18 cellular contexts compared by ENCODE assay signal in the genomic region with DNA sequence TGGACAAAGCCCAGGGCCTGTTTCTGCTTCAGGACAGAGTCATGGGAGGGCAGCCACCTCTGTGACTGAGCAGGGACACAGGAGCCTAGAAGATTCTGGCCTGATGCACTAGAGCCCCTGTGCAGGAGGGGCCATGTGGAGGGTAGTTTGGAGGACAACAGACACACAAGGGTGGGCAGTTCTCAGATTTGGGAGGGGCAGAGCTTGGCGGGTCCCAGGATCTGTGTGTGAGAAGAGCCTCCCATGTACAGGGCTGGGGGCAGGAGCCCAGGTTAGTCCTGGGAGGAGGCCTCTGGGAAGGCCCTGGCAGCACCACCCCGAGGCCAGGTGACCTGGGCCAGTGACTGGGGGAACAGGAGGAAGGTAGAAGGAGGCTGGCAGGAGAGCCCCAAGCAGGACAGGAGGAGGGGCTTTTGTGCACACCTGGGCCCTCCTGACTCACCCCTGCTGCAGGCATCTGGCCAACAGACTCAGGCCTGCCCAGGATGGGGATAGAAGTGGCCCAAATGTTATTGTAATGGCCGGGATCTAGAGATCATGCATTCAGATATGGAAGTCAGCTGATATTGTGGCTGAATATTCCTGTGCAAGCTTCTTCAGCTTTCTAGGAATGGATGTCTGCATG. TPM values are rescaled to one million over a fixed set of nuclear protein-coding genes. Genes with fewer than 3 reads are reported as not detected.
DNase-seq lines count a peak whose midpoint lies in the region; ATAC-seq and TF ChIP-seq lines count a peak whose summit lies in the region.
"Had no signal": no experiment of that assay in that cellular context is flagged by ENCODE, and none has a peak within 500 bp of the region (broad histone marks: within the 10 kb centered on the region; RNA-seq: fewer than 3 reads in every experiment).

No MANE protein-coding gene starts in this region.

- peaks cover 6% of the 10 kb centered on the region for H3K4me1 ChIP-seq in parathyroid adenoma

- H3K36me3 Mint-ChIP-seq in activated CD8-positive, alpha-beta memory T cell treated with anti-CD3 and anti-CD28 coated beads, Interleukin-2, amount 10 ng/mL, durations not matched to agents 7 days and 5 days, result no peaks in the 10 kb centered on the region
- peaks cover 5% of the 10 kb centered on the region for H3K36me3 Mint-ChIP-seq in chondrocyte (ENCODE audit: low read depth)
- no peaks in the 10 kb centered on the region for H3K36me3 Mint-ChIP-seq in activated T-helper 2 cell treated with anti-CD3 and anti-CD28 coated beads, Interferon-gamma antibody, Interleukin-2, Interleukin-4, amounts not matched to agents 10 μg/mL and 5 μg/mL and 100 μg/mL, durations not matched to agents 14 hours and 24 hours and 36 hours (ENCODE audit: low read depth)
- no peaks in the 10 kb centered on the region for H3K36me3 Mint-ChIP-seq in T-helper 2 cell treated with Interferon-gamma antibody and Interleukin-4, amounts not matched to agents 5 μg/mL and 100 μg/mL, for 36 hours (ENCODE audit: low read depth)

- no peak for DNase-seq in activated CD8-positive, alpha-beta memory T cell treated with anti-CD3 and anti-CD28 coated beads, Interleukin-2, amount 10 ng/mL, durations not matched to agents 7 days and 5 days
- no peak for DNase-seq in activated CD8-positive, alpha-beta memory T cell treated with anti-CD3 and anti-CD28 coated beads, Interleukin-2, amount 50 U/mL, for 4 hours
- DNase-seq in NAMALWA (ENCODE audit: low spot score) (peak; percentile 12), chondrocyte (ENCODE audit: low spot score) (no peak), SKM-1 treated with dmso at 0.1 percent for 144 hours (lab: John Stamatoyannopoulos, UW; ENCODE audit: unreplicated experiment) (no peak)
- no peak for DNase-seq in activated T-helper 2 cell treated with anti-CD3 and anti-CD28 coated beads, Interferon-gamma antibody, Interleukin-2, Interleukin-4, amounts not matched to agents 10 μg/mL and 5 μg/mL and 100 μg/mL, durations not matched to agents 14 hours and 24 hours and 36 hours (ENCODE audit: low spot score)
- no peak for DNase-seq in T-helper 2 cell treated with Interferon-gamma antibody and Interleukin-4, amounts not matched to agents 5 μg/mL and 100 μg/mL, for 36 hours (ENCODE audit: low spot score)
- DNase-seq: COR-L47, kidney had no signal

- no peaks in the 10 kb centered on the region for H3K9me3 Mint-ChIP-seq in activated CD8-positive, alpha-beta memory T cell treated with anti-CD3 and anti-CD28 coated beads, Interleukin-2, amount 10 ng/mL, durations not matched to agents 7 days and 5 days (ENCODE audit: low read depth)
- H3K9me3 Mint-ChIP-seq in chondrocyte (ENCODE audit: low read depth), result no peaks in the 10 kb centered on the region
- no peaks in the 10 kb centered on the region for H3K9me3 Mint-ChIP-seq in activated T-helper 2 cell treated with anti-CD3 and anti-CD28 coated beads, Interferon-gamma antibody, Interleukin-2, Interleukin-4, amounts not matched to agents 10 μg/mL and 5 μg/mL and 100 μg/mL, durations not matched to agents 14 hours and 24 hours and 36 hours
- H3K9me3 Mint-ChIP-seq in T-helper 2 cell treated with Interferon-gamma antibody and Interleukin-4, amounts not matched to agents 5 μg/mL and 100 μg/mL, for 36 hours, result no peaks in the 10 kb centered on the region
- H3K9me3 Mint-ChIP-seq: activated naive CD8-positive, alpha-beta T cell treated with anti-CD3 and anti-CD28 coated beads, Interleukin-2, amount 50 U/mL, for 24 hours had no signal

- H3K27me3 ChIP-seq in parathyroid adenoma (ENCODE audit: control insufficient read depth, insufficient read depth, low read length), result no peaks in the 10 kb centered on the region

- no peaks in the 10 kb centered on the region for H3K36me3 ChIP-seq in parathyroid adenoma (ENCODE audit: control insufficient read depth, insufficient read depth, low read length)
- H3K36me3 ChIP-seq: tibial nerve, WERI-Rb-1 had no signal

- no peak overlapping the region for H3K27ac ChIP-seq in parathyroid adenoma

- TF ChIP-seq CTCF in chondrocyte (IDR thresholded peaks at IDR 0.05) (no peak), parathyroid adenoma (IDR thresholded peaks at IDR 0.05) (no peak)

- intact Hi-C loops in activated T-helper 2 cell treated with anti-CD3 and anti-CD28 coated beads, Interferon-gamma antibody, Interleukin-2, Interleukin-4, amounts not matched to agents 10 μg/mL and 5 μg/mL and 100 μg/mL, durations not matched to agents 14 hours and 24 hours and 36 hours (cut with micrococcal nuclease), result no loop called here

- H3K4me1 Mint-ChIP-seq in activated CD8-positive, alpha-beta memory T cell treated with anti-CD3 and anti-CD28 coated beads, Interleukin-2, amount 10 ng/mL, durations not matched to agents 7 days and 5 days, result peaks cover 37% of the 10 kb centered on the region
- peaks cover 22% of the 10 kb centered on the region for H3K4me1 Mint-ChIP-seq in chondrocyte (ENCODE audit: low read depth)
- peaks cover 22% of the 10 kb centered on the region for H3K4me1 Mint-ChIP-seq in activated T-helper 2 cell treated with anti-CD3 and anti-CD28 coated beads, Interferon-gamma antibody, Interleukin-2, Interleukin-4, amounts not matched to agents 10 μg/mL and 5 μg/mL and 100 μg/mL, durations not matched to agents 14 hours and 24 hours and 36 hours (ENCODE audit: low read depth)
- H3K4me1 Mint-ChIP-seq in T-helper 2 cell treated with Interferon-gamma antibody and Interleukin-4, amounts not matched to agents 5 μg/mL and 100 μg/mL, for 36 hours (ENCODE audit: low read depth), result peaks cover 17% of the 10 kb centered on the region

- no peak overlapping the region for H3K9ac ChIP-seq in parathyroid adenoma
- H3K9ac ChIP-seq: SK-N-SH had no signal

- H3K4me3 ChIP-seq in parathyroid adenoma (ENCODE audit: low read depth, low read length), result no peak overlapping the region
- H3K4me3 ChIP-seq: tibial nerve had no signal

- no peaks in the 10 kb centered on the region for H3K79me2 ChIP-seq in parathyroid adenoma

- no peaks in the 10 kb centered on the region for H3K9me3 ChIP-seq in parathyroid adenoma (ENCODE audit: control insufficient read depth, low read length)
- H3K9me3 ChIP-seq: SK-N-SH, tibial nerve had no signal

- peak overlapping the region; percentile 45 for H2AFZ ChIP-seq in parathyroid adenoma

- no peak overlapping the region for H3K4me3 Mint-ChIP-seq in activated CD8-positive, alpha-beta memory T cell treated with anti-CD3 and anti-CD28 coated beads, Interleukin-2, amount 10 ng/mL, durations not matched to agents 7 days and 5 days
- no peak overlapping the region for H3K4me3 Mint-ChIP-seq in chondrocyte (ENCODE audit: unreplicated experiment)
- no peak overlapping the region for H3K4me3 Mint-ChIP-seq in activated T-helper 2 cell treated with anti-CD3 and anti-CD28 coated beads, Interferon-gamma antibody, Interleukin-2, Interleukin-4, amounts not matched to agents 10 μg/mL and 5 μg/mL and 100 μg/mL, durations not matched to agents 14 hours and 24 hours and 36 hours (ENCODE audit: low read depth)
- H3K4me3 Mint-ChIP-seq in T-helper 2 cell treated with Interferon-gamma antibody and Interleukin-4, amounts not matched to agents 5 μg/mL and 100 μg/mL, for 36 hours, result no peak overlapping the region
- H3K4me3 Mint-ChIP-seq: activated naive CD8-positive, alpha-beta T cell treated with anti-CD3 and anti-CD28 coated beads, Interleukin-2, amount 50 U/mL, for 24 hours had no signal

- CTCF ChIA-PET in activated CD8-positive, alpha-beta memory T cell treated with anti-CD3 and anti-CD28 coated beads, Interleukin-2, amount 10 ng/mL, durations not matched to agents 7 days and 5 days (lab: Charles Lee), result interaction anchor here (0.9 to 3.4 kb wide), 16 partner anchors 10 to 572 kb away, joined by 3 to 45 read pairs (median 5); no protein-coding TSS in a partner anchor

- H3K27ac Mint-ChIP-seq in activated CD8-positive, alpha-beta memory T cell treated with anti-CD3 and anti-CD28 coated beads, Interleukin-2, amount 10 ng/mL, durations not matched to agents 7 days and 5 days, result peak overlapping the region; percentile 26
- peak overlapping the region; percentile 15 for H3K27ac Mint-ChIP-seq in chondrocyte (ENCODE audit: unreplicated experiment)
- H3K27ac Mint-ChIP-seq in activated T-helper 2 cell treated with anti-CD3 and anti-CD28 coated beads, Interferon-gamma antibody, Interleukin-2, Interleukin-4, amounts not matched to agents 10 μg/mL and 5 μg/mL and 100 μg/mL, durations not matched to agents 14 hours and 24 hours and 36 hours, result no peak overlapping the region
- H3K27ac Mint-ChIP-seq in T-helper 2 cell treated with Interferon-gamma antibody and Interleukin-4, amounts not matched to agents 5 μg/mL and 100 μg/mL, for 36 hours, result no peak overlapping the region
- H3K27ac Mint-ChIP-seq: activated naive CD8-positive, alpha-beta T cell treated with anti-CD3 and anti-CD28 coated beads, Interleukin-2, amount 50 U/mL, for 24 hours; nephron progenitor cell had no signal

- no peak overlapping the region for H3K4me2 ChIP-seq in parathyroid adenoma (ENCODE audit: low read length)
- H3K4me2 ChIP-seq: SK-N-SH had no signal

- ATAC-seq in activated CD8-positive, alpha-beta memory T cell treated with anti-CD3 and anti-CD28 coated beads, Interleukin-2, amount 10 ng/mL, durations not matched to agents 7 days and 5 days, result no peak
- ATAC-seq: right cardiac atrium had no signal

- H3K27me3 Mint-ChIP-seq in activated CD8-positive, alpha-beta memory T cell treated with anti-CD3 and anti-CD28 coated beads, Interleukin-2, amount 10 ng/mL, durations not matched to agents 7 days and 5 days, result peaks cover 33% of the 10 kb centered on the region
- H3K27me3 Mint-ChIP-seq in chondrocyte (ENCODE audit: low read depth), result peaks cover 1% of the 10 kb centered on the region
- H3K27me3 Mint-ChIP-seq in activated T-helper 2 cell treated with anti-CD3 and anti-CD28 coated beads, Interferon-gamma antibody, Interleukin-2, Interleukin-4, amounts not matched to agents 10 μg/mL and 5 μg/mL and 100 μg/mL, durations not matched to agents 14 hours and 24 hours and 36 hours (ENCODE audit: low read depth), result peaks cover 42% of the 10 kb centered on the region
- peaks cover 45% of the 10 kb centered on the region for H3K27me3 Mint-ChIP-seq in T-helper 2 cell treated with Interferon-gamma antibody and Interleukin-4, amounts not matched to agents 5 μg/mL and 100 μg/mL, for 36 hours (ENCODE audit: low read depth)

RNA-seq across cellular contexts. Expression of a gene that starts 1.4 kb away (rescaled TPM):
- total RNA-seq in activated CD8-positive, alpha-beta memory T cell treated with anti-CD3 and anti-CD28 coated beads, Interleukin-2, amount 10 ng/mL, durations not matched to agents 7 days and 5 days, result 1 to 10 TPM; 1.4 to 2.1 TPM
- 5.0 to 6.1 TPM (median 5.1 TPM) in 3 replicates for total RNA-seq in chondrocyte
- total RNA-seq in activated T-helper 2 cell treated with anti-CD3 and anti-CD28 coated beads, Interferon-gamma antibody, Interleukin-2, Interleukin-4, amounts not matched to agents 10 μg/mL and 5 μg/mL and 100 μg/mL, durations not matched to agents 14 hours and 24 hours and 36 hours, result 0.52 and 0.53 TPM in 2 replicates

RNA-seq across cellular contexts. Expression of a gene that starts 45.0 kb away (rescaled TPM):
- not detected for total RNA-seq in activated CD8-positive, alpha-beta memory T cell treated with anti-CD3 and anti-CD28 coated beads, Interleukin-2, amount 10 ng/mL, durations not matched to agents 7 days and 5 days
- total RNA-seq in chondrocyte, result not detected in 3 replicates
- total RNA-seq in activated T-helper 2 cell treated with anti-CD3 and anti-CD28 coated beads, Interferon-gamma antibody, Interleukin-2, Interleukin-4, amounts not matched to agents 10 μg/mL and 5 μg/mL and 100 μg/mL, durations not matched to agents 14 hours and 24 hours and 36 hours, result not detected in 2 replicates
- total RNA-seq: cerebellum; right cardiac atrium; T-helper 2 cell treated with Interferon-gamma antibody and Interleukin-4, amounts not matched to agents 100 ng/mL and 5 ng/mL, for 36 hours; tibial nerve had no signal

Comparison
In these comparisons a context has a peak if more than half of its experiments do, and no peak if none do; other contexts are left out.
1. H3K27ac Mint-ChIP-seq: peak in activated CD8-positive, alpha-beta memory T cell treated with anti-CD3 and anti-CD28 coated beads, Interleukin-2, amount 10 ng/mL, durations not matched to agents 7 days and 5 days (single experiment) and chondrocyte (single experiment); none in activated T-helper 2 cell treated with anti-CD3 and anti-CD28 coated beads, Interferon-gamma antibody, Interleukin-2, Interleukin-4, amounts not matched to agents 10 μg/mL and 5 μg/mL and 100 μg/mL, durations not matched to agents 14 hours and 24 hours and 36 hours (single experiment) and T-helper 2 cell treated with Interferon-gamma antibody and Interleukin-4, amounts not matched to agents 5 μg/mL and 100 μg/mL, for 36 hours (single experiment).